In genomic region chr10:521261-521660, GRCh38 we compare ENCODE assay signal across 30 cellular contexts.
DNase-seq lines count a peak whose midpoint lies in the region; ATAC-seq, FAIRE-seq and TF ChIP-seq lines count a peak whose summit lies in the region.
"Had no signal": no experiment of that assay in that cellular context is flagged by ENCODE, and none has a peak within 500 bp of the region (broad histone marks: within the 10 kb centered on the region; RNA-seq: fewer than 3 reads in every experiment).

No MANE protein-coding gene starts in this region.

- peaks cover 24% of the 10 kb centered on the region for H3K27me3 Mint-ChIP-seq in memory B cell
- no peaks in the 10 kb centered on the region for H3K27me3 Mint-ChIP-seq in type B pancreatic cell

- no peaks in the 10 kb centered on the region for H3K36me3 Mint-ChIP-seq in memory B cell
- no peaks in the 10 kb centered on the region for H3K36me3 Mint-ChIP-seq in type B pancreatic cell
- H3K36me3 Mint-ChIP-seq: natural killer cell treated with Interleukin-12 subunit alpha and Interleukin-12 subunit beta and Interleukin-15 and Interleukin-18, amount 100 ng/mL, for 72 hours; stimulated activated effector memory CD8-positive, alpha-beta T cell treated with anti-CD3 and anti-CD28 coated beads, Interleukin-12 subunit alpha, Interleukin-12 subunit beta, amount 100 ng/mL, for 72 hours had no signal

- peak overlapping the region; percentile 53 for H3K4me3 ChIP-seq in SJCRH30
- H3K4me3 ChIP-seq: adrenal gland, body of pancreas, left lung, ovary, upper lobe of right lung had no signal

- H3K4me1 Mint-ChIP-seq in memory B cell = peaks cover 5% of the 10 kb centered on the region
- H3K4me1 Mint-ChIP-seq in type B pancreatic cell (ENCODE audit: unreplicated experiment) = peaks cover 51% of the 10 kb centered on the region

- H3K4me1 ChIP-seq in SJCRH30 = peaks cover 22% of the 10 kb centered on the region
- H3K4me1 ChIP-seq: adrenal gland, body of pancreas, left lung, upper lobe of right lung had no signal

- no peak for FAIRE-seq in H54 (lab: Jason Lieb, UNC)
- FAIRE-seq: D721Med, GM12892 had no signal

- no peak for TF ChIP-seq POLR2A in H54 (IDR thresholded peaks at IDR 0.05; ENCODE audit: low read depth, low read length)

- no peak overlapping the region; the same call in 1 of the 2 replicates for H3K27ac ChIP-seq in SJCRH30
- H3K27ac ChIP-seq: 22Rv1, adrenal gland, body of pancreas, left lung, ovary, upper lobe of right lung had no signal

- peak; percentile 23 for DNase-seq in DMS 273 (lab: John Stamatoyannopoulos, UW; ENCODE audit: unreplicated experiment)
- DNase-seq in DMS 273 treated with DMSO at 0.1 percent for 48 hours (lab: John Stamatoyannopoulos, UW) = no peak
- DNase-seq in SJCRH30 = peak in 1 of 2 experiments; percentile 15
- DNase-seq in memory B cell (ENCODE audit: low spot score in 2 of 2) = no peak
- no peak for DNase-seq in type B pancreatic cell (ENCODE audit: extremely low spot score, unreplicated experiment)
- DNase-seq in H54 (ENCODE audit: insufficient read length, low spot score) = no peak
- no peak for DNase-seq in activated CD4-positive, alpha-beta T cell treated with anti-CD3 and anti-CD28 coated beads, Interleukin-2, amount 50 U/mL, for 1 hour
- DNase-seq: activated CD4-positive, alpha-beta T cell treated with anti-CD3 and anti-CD28 coated beads for 4 hours; activated gamma-delta T cell treated with Interleukin-2 at 50 U/mL for 16 hours; activated T-cell treated with anti-CD3 and anti-CD28 coated beads, Interleukin-2, amount 50 U/mL, for 24 hours; body of pancreas; CD4-positive, alpha-beta T cell; cerebellar nuclear complex; EL; left lung; NCI-H1105 treated with DMSO at 0.1 percent for 48 hours; NCI-H2029; NCI-H446; OCI-M1; stimulated activated CD4-positive, alpha-beta T cell treated with anti-CD3 and anti-CD28 coated beads, Interleukin-4, amount 100 ng/mL, for 24 hours had no signal

- TF ChIP-seq CTCF in type B pancreatic cell (conservative IDR thresholded peaks at IDR 0.05) = no peak

- H3K36me3 ChIP-seq in SJCRH30 = no peaks in the 10 kb centered on the region
- H3K36me3 ChIP-seq: adrenal gland, left lung, ovary, upper lobe of right lung had no signal

- H3K9me3 ChIP-seq in SJCRH30 (replicated peaks) = no peaks in the 10 kb centered on the region
- H3K9me3 ChIP-seq: adrenal gland, body of pancreas, left lung, ovary, upper lobe of right lung had no signal

- no peaks in the 10 kb centered on the region for H3K9me3 Mint-ChIP-seq in memory B cell
- no peaks in the 10 kb centered on the region for H3K9me3 Mint-ChIP-seq in type B pancreatic cell
- H3K9me3 Mint-ChIP-seq: activated T-cell treated with anti-CD3 and anti-CD28 coated beads, Interleukin-2, amount 50 U/mL, for 24 hours; CD4-positive, alpha-beta T cell; natural killer cell treated with Interleukin-12 subunit alpha and Interleukin-12 subunit beta and Interleukin-15 and Interleukin-18, amount 100 ng/mL, for 72 hours; stimulated activated effector memory CD8-positive, alpha-beta T cell treated with anti-CD3 and anti-CD28 coated beads, Interleukin-12 subunit alpha, Interleukin-12 subunit beta, amount 100 ng/mL, for 72 hours had no signal

- ATAC-seq in memory B cell (ENCODE audit: low read depth) = peak; percentile 83
- no peak for ATAC-seq in GM19351 (IDR thresholded peaks at IDR 0.05; ENCODE audit: unreplicated experiment)
- ATAC-seq: body of pancreas; natural killer cell treated with Interleukin-12 subunit alpha and Interleukin-12 subunit beta and Interleukin-15 and Interleukin-18, amount 100 ng/mL, for 72 hours; stimulated activated effector memory CD8-positive, alpha-beta T cell treated with anti-CD3 and anti-CD28 coated beads, Interleukin-12 subunit alpha, Interleukin-12 subunit beta, amount 100 ng/mL, for 72 hours; upper lobe of right lung had no signal

- H3K27ac Mint-ChIP-seq in memory B cell (no peak overlapping the region), type B pancreatic cell (peak overlapping the region; percentile 57)
- H3K27ac Mint-ChIP-seq: activated T-cell treated with anti-CD3 and anti-CD28 coated beads, Interleukin-2, amount 50 U/mL, for 24 hours; CD4-positive, alpha-beta T cell; natural killer cell treated with Interleukin-12 subunit alpha and Interleukin-12 subunit beta and Interleukin-15 and Interleukin-18, amount 100 ng/mL, for 72 hours; stimulated activated effector memory CD8-positive, alpha-beta T cell treated with anti-CD3 and anti-CD28 coated beads, Interleukin-12 subunit alpha, Interleukin-12 subunit beta, amount 100 ng/mL, for 72 hours had no signal

- no peaks in the 10 kb centered on the region for H3K27me3 ChIP-seq in SJCRH30
- H3K27me3 ChIP-seq: adrenal gland, body of pancreas, dorsolateral prefrontal cortex, left lung, ovary, upper lobe of right lung had no signal

- no peak overlapping the region for H3K4me3 Mint-ChIP-seq in memory B cell
- H3K4me3 Mint-ChIP-seq in type B pancreatic cell = no peak overlapping the region
- H3K4me3 Mint-ChIP-seq: activated T-cell treated with anti-CD3 and anti-CD28 coated beads, Interleukin-2, amount 50 U/mL, for 24 hours; CD4-positive, alpha-beta T cell; natural killer cell treated with Interleukin-12 subunit alpha and Interleukin-12 subunit beta and Interleukin-15 and Interleukin-18, amount 100 ng/mL, for 72 hours; stimulated activated effector memory CD8-positive, alpha-beta T cell treated with anti-CD3 and anti-CD28 coated beads, Interleukin-12 subunit alpha, Interleukin-12 subunit beta, amount 100 ng/mL, for 72 hours had no signal
